Comparison of ENCODE assay signal across 1 cellular context in the genomic region with DNA sequence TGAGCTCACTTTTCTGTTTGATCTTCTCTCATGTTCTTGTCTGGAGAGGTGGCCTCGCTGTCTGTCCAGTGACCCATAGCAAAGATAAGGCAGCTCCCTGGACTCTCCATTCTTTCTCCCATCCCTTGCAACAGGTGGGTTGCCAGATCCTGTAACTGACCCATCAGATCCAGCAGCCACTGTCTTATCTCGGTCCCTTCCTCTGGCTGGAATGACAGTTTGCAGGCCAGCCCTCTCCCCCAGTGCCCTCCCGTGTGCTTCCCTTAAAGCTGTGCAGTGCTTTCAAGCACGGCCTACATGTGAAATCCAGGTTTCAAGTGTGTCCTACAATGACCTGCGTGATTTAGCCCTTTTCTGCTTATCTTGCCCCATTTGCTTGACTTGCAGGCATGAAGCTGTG.
A peak's percentile ranks its signal among the peaks of the same experiment; 100 is the strongest.
TF ChIP-seq lines count a peak whose summit lies in the region.

No MANE protein-coding gene starts in this region.

TF ChIP-seq in K562, 482 proteins besides CTCF, POLR2A, EP300 and RAD21:
- TF ChIP-seq TEAD4 (IDR thresholded peaks at IDR 0.05; ENCODE audit: low read length) (peak; percentile 48; the same call in 1 of the 2 replicates), TEAD4 (CRISPR knock-in tag; IDR thresholded peaks at IDR 0.05; ENCODE audit: borderline replicate concordance) (no peak), HDAC1 (IDR thresholded peaks at IDR 0.05) (0 out of 4 replicates have a peak, but pooled peaks of 1 of the 2 experiments have one; percentile 30), CBFA2T3 (IDR thresholded peaks at IDR 0.05) (peak; percentile 84), TAL1 (IDR thresholded peaks at IDR 0.05) (peak; percentile 66), TCF3 (CRISPR knock-in tag; IDR thresholded peaks at IDR 0.05) (peak; percentile 66), RCOR1 (IDR thresholded peaks at IDR 0.05; ENCODE audit: borderline replicate concordance in 1 of 2, low read depth in 2 of 2, low read length in 2 of 2) (peak in 1 of 2 experiments; percentile 40; a peak in 1 of 4 replicates), HDGF (IDR thresholded peaks at IDR 0.05) (no peak), NFIC (IDR thresholded peaks at IDR 0.05) (peak; percentile 16; the same call in 1 of the 2 replicates), CTBP1 (IDR thresholded peaks at IDR 0.05; ENCODE audit: borderline replicate concordance) (peak; percentile 47; the same call in 1 of the 2 replicates), TCFL5 (CRISPR knock-in tag; conservative IDR thresholded peaks at IDR 0.05) (no peak), ARID1B (IDR thresholded peaks at IDR 0.05) (peak; percentile 69), LEF1 (IDR thresholded peaks at IDR 0.05) (0 out of 2 replicates have a peak, but pooled peaks have one; percentile 34), BHLHE40 (IDR thresholded peaks at IDR 0.05; ENCODE audit: low read length) (no peak), SMC3 (conservative IDR thresholded peaks at IDR 0.05; ENCODE audit: insufficient read depth, low read depth, low read length) (no peak), MECOM (CRISPR knock-in tag; IDR thresholded peaks at IDR 0.05) (peak; percentile 33; the same call in 1 of the 2 replicates), KDM1A (IDR thresholded peaks at IDR 0.05) (peak; percentile 77), STAT5A (IDR thresholded peaks at IDR 0.05; ENCODE audit: borderline replicate concordance, low read length) (0 out of 2 replicates have a peak, but pooled peaks have one; percentile 34), NCOR1 (IDR thresholded peaks at IDR 0.05) (peak; percentile 60), ZFPM2 (CRISPR knock-in tag; IDR thresholded peaks at IDR 0.05) (no peak), MEIS2 (IDR thresholded peaks at IDR 0.05; ENCODE audit: partially characterized antibody) (peak; percentile 3), CBFA2T2 (conservative IDR thresholded peaks at IDR 0.05) (peak; percentile 74), MTA2 (IDR thresholded peaks at IDR 0.05; ENCODE audit: low read depth) (peak; percentile 30; the same call in 1 of the 2 replicates), SMARCA4 (IDR thresholded peaks at IDR 0.05) (0 out of 2 replicates have a peak, but pooled peaks have one; percentile 39), GATA2 (CRISPR knock-in tag; IDR thresholded peaks at IDR 0.05) (peak; percentile 55)
- TF ChIP-seq, protein P1, sequence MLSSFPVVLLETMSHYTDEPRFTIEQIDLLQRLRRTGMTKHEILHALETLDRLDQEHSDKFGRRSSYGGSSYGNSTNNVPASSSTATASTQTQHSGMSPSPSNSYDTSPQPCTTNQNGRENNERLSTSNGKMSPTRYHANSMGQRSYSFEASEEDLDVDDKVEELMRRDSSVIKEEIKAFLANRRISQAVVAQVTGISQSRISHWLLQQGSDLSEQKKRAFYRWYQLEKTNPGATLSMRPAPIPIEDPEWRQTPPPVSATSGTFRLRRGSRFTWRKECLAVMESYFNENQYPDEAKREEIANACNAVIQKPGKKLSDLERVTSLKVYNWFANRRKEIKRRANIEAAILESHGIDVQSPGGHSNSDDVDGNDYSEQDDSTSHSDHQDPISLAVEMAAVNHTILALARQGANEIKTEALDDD (IDR thresholded peaks at IDR 0.05): no peak
- TF ChIP-seq, protein P2, sequence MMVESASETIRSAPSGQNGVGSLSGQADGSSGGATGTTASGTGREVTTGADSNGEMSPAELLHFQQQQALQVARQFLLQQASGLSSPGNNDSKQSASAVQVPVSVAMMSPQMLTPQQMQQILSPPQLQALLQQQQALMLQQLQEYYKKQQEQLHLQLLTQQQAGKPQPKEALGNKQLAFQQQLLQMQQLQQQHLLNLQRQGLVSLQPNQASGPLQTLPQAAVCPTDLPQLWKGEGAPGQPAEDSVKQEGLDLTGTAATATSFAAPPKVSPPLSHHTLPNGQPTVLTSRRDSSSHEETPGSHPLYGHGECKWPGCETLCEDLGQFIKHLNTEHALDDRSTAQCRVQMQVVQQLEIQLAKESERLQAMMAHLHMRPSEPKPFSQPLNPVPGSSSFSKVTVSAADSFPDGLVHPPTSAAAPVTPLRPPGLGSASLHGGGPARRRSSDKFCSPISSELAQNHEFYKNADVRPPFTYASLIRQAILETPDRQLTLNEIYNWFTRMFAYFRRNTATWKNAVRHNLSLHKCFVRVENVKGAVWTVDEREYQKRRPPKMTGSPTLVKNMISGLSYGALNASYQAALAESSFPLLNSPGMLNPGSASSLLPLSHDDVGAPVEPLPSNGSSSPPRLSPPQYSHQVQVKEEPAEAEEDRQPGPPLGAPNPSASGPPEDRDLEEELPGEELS (CRISPR knock-in tag; IDR thresholded peaks at IDR 0.05; ENCODE audit: borderline replicate concordance): no peak
- TF ChIP-seq, protein P3, sequence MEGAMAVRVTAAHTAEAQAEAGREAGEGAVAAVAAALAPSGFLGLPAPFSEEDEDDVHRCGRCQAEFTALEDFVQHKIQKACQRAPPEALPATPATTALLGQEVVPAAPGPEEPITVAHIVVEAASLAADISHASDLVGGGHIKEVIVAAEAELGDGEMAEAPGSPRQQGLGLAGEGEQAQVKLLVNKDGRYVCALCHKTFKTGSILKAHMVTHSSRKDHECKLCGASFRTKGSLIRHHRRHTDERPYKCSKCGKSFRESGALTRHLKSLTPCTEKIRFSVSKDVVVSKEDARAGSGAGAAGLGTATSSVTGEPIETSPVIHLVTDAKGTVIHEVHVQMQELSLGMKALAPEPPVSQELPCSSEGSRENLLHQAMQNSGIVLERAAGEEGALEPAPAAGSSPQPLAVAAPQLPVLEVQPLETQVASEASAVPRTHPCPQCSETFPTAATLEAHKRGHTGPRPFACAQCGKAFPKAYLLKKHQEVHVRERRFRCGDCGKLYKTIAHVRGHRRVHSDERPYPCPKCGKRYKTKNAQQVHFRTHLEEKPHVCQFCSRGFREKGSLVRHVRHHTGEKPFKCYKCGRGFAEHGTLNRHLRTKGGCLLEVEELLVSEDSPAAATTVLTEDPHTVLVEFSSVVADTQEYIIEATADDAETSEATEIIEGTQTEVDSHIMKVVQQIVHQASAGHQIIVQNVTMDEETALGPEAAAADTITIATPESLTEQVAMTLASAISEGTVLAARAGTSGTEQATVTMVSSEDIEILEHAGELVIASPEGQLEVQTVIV (CRISPR knock-in tag; IDR thresholded peaks at IDR 0.05; ENCODE audit: borderline replicate concordance): no peak
